ENCODE assay signal across 15 cellular contexts in genomic region chr2:217937446-217937845, GRCh38.
DNase-seq lines count a peak whose midpoint lies in the region; ATAC-seq and TF ChIP-seq lines count a peak whose summit lies in the region.
"Had no signal": no experiment of that assay in that cellular context is flagged by ENCODE, and none has a peak within 500 bp of the region (broad histone marks: within the 10 kb centered on the region; RNA-seq: fewer than 3 reads in every experiment).

No MANE protein-coding gene starts in this region.

- ATAC-seq in lower lobe of right lung, result no peak
- no peak for ATAC-seq in GM18867 (IDR thresholded peaks at IDR 0.05; ENCODE audit: unreplicated experiment)
- no peak for ATAC-seq in CD8-positive, alpha-beta T cell
- ATAC-seq: activated T-cell treated with anti-CD3 and anti-CD28 coated beads, Interleukin-2, amount 50 U/mL, for 72 hours; stimulated activated naive B cell treated with anti-CD40 and anti-IgM and Interleukin-4, amounts not matched to agents 10 μg/mL and 1 μg/mL and 100 μg/mL, for 72 hours had no signal

- peaks cover 14% of the 10 kb centered on the region for H3K27me3 Mint-ChIP-seq in CD8-positive, alpha-beta T cell (ENCODE audit: low read depth)
- H3K27me3 Mint-ChIP-seq in activated CD4-positive, alpha-beta T cell treated with anti-CD3 and anti-CD28 coated beads, Interleukin-2, amount 10 ng/mL, durations not matched to agents 24 days and 14 days, result peaks cover 17% of the 10 kb centered on the region

- H3K27ac ChIP-seq in Peyer's patch, result peak overlapping the region; percentile 22 to 92 (median 74)
- H3K27ac ChIP-seq in dorsolateral prefrontal cortex, result peak overlapping the region in 40 of 59 donors; percentile 3 to 84 (median 54)
- H3K27ac ChIP-seq in lower lobe of right lung, result peak overlapping the region; percentile 92
- peak overlapping the region; percentile 99 for H3K27ac ChIP-seq in subcutaneous abdominal adipose tissue (ENCODE audit: low read depth, low read length)
- H3K27ac ChIP-seq in CD8-positive, alpha-beta T cell (ENCODE audit: low read depth, low read length), result no peak overlapping the region
- H3K27ac ChIP-seq: KMS-11 had no signal

- peaks cover 0 to 67% (median 0%) of the 10 kb centered on the region in 4 donors for H3K4me1 ChIP-seq in Peyer's patch
- peaks cover 96% of the 10 kb centered on the region for H3K4me1 ChIP-seq in lower lobe of right lung
- H3K4me1 ChIP-seq in subcutaneous abdominal adipose tissue (ENCODE audit: control insufficient read depth in 5 of 5, insufficient read depth in 5 of 5, low read length in 5 of 5), result peaks cover 54 to 100% (median 100%) of the 10 kb centered on the region in 5 donors
- no peaks in the 10 kb centered on the region for H3K4me1 ChIP-seq in CD8-positive, alpha-beta T cell (ENCODE audit: insufficient read depth, low read length)

- POLR2A ChIA-PET in CD8-positive, alpha-beta T cell (lab: Charles Lee), result no interaction called here

- H3K9me3 Mint-ChIP-seq in CD8-positive, alpha-beta T cell, result no peaks in the 10 kb centered on the region
- no peaks in the 10 kb centered on the region for H3K9me3 Mint-ChIP-seq in activated CD4-positive, alpha-beta T cell treated with anti-CD3 and anti-CD28 coated beads, Interleukin-2, amount 10 ng/mL, durations not matched to agents 24 days and 14 days
- H3K9me3 Mint-ChIP-seq: activated B cell treated with CpG ODN at 0.5 μM for 24 hours; activated T-cell treated with anti-CD3 and anti-CD28 coated beads, Interleukin-2, amount 50 U/mL, for 72 hours; CD4-positive, alpha-beta memory T cell; stimulated activated naive B cell treated with anti-CD40 and anti-IgM and Interleukin-4, amounts not matched to agents 10 μg/mL and 1 μg/mL and 100 μg/mL, for 72 hours had no signal

- H3K9ac ChIP-seq in subcutaneous abdominal adipose tissue (ENCODE audit: low read length in 5 of 5), result peak overlapping the region; percentile 46 to 77 (median 53)
- H3K9ac ChIP-seq: KMS-11 had no signal

- H3K36me3 ChIP-seq in Peyer's patch, result no peaks in the 10 kb centered on the region
- H3K36me3 ChIP-seq in lower lobe of right lung, result peaks cover 13% of the 10 kb centered on the region
- H3K36me3 ChIP-seq in subcutaneous abdominal adipose tissue (ENCODE audit: control insufficient read depth in 5 of 5, insufficient read depth in 5 of 5, low read length in 5 of 5), result peaks cover 2 to 49% (median 9%) of the 10 kb centered on the region in 5 donors
- no peaks in the 10 kb centered on the region for H3K36me3 ChIP-seq in CD8-positive, alpha-beta T cell (ENCODE audit: insufficient read depth, low read length)

- DNase-seq in Peyer's patch, result no peak
- no peak for DNase-seq in dorsolateral prefrontal cortex
- peak; percentile 57 for DNase-seq in lower lobe of right lung
- DNase-seq in T1000 (lab: John Stamatoyannopoulos, UW), result no peak
- DNase-seq in CD8-positive, alpha-beta T cell, result no peak
- no peak for DNase-seq in activated CD4-positive, alpha-beta T cell treated with anti-CD3 and anti-CD28 coated beads, Interleukin-2, amount 10 ng/mL, durations not matched to agents 24 days and 14 days
- DNase-seq: activated B cell treated with CpG ODN at 0.5 μM for 24 hours; activated T-cell treated with anti-CD3 and anti-CD28 coated beads, Interleukin-2, amount 50 U/mL, for 72 hours; CD4-positive, alpha-beta memory T cell; HCEC 1CT; NCI-H2081 treated with DMSO at 0.1 percent for 48 hours; stimulated activated naive B cell treated with anti-CD40 and anti-IgM and Interleukin-4, amounts not matched to agents 10 μg/mL and 1 μg/mL and 100 μg/mL, for 72 hours had no signal

- TF ChIP-seq CTCF in Peyer's patch (IDR thresholded peaks at IDR 0.05), result no peak
- TF ChIP-seq CTCF in dorsolateral prefrontal cortex (IDR thresholded peaks at IDR 0.05 in 54 of 56, conservative IDR thresholded peaks at IDR 0.05 in 2 of 56; ENCODE audit: low read depth in 1 of 56, partially characterized antibody in 56 of 56), result no peak
- no peak for TF ChIP-seq CTCF in lower lobe of right lung (IDR thresholded peaks at IDR 0.05)
- no peak for TF ChIP-seq CTCF in CD8-positive, alpha-beta T cell (IDR thresholded peaks at IDR 0.05)

- intact Hi-C loops in dorsolateral prefrontal cortex (cut with DNase I) (loop anchor here (5.0 to 10.0 kb wide), 2 partner anchors 47 to 150 kb away; no protein-coding TSS in a partner anchor), lower lobe of right lung (cut with DNase I) (no loop called here)
- intact Hi-C loops in CD8-positive, alpha-beta T cell (cut with DNase I, micrococcal nuclease), result no loop called here
- intact Hi-C loops in activated CD4-positive, alpha-beta T cell treated with anti-CD3 and anti-CD28 coated beads, Interleukin-2, amount 10 ng/mL, durations not matched to agents 24 days and 14 days (cut with micrococcal nuclease), result no loop called here

- H3K4me3 Mint-ChIP-seq in CD8-positive, alpha-beta T cell, result no peak overlapping the region
- no peak overlapping the region for H3K4me3 Mint-ChIP-seq in activated CD4-positive, alpha-beta T cell treated with anti-CD3 and anti-CD28 coated beads, Interleukin-2, amount 10 ng/mL, durations not matched to agents 24 days and 14 days
- H3K4me3 Mint-ChIP-seq: activated B cell treated with CpG ODN at 0.5 μM for 24 hours; activated T-cell treated with anti-CD3 and anti-CD28 coated beads, Interleukin-2, amount 50 U/mL, for 72 hours; CD4-positive, alpha-beta memory T cell; stimulated activated naive B cell treated with anti-CD40 and anti-IgM and Interleukin-4, amounts not matched to agents 10 μg/mL and 1 μg/mL and 100 μg/mL, for 72 hours had no signal

- H3K9me3 ChIP-seq in Peyer's patch (no peaks in the 10 kb centered on the region), lower lobe of right lung (no peaks in the 10 kb centered on the region), subcutaneous abdominal adipose tissue (ENCODE audit: control insufficient read depth in 5 of 5, low read length in 5 of 5) (no peaks in the 10 kb centered on the region)
- H3K9me3 ChIP-seq in CD8-positive, alpha-beta T cell (ENCODE audit: low read length), result no peaks in the 10 kb centered on the region

- no peaks in the 10 kb centered on the region for H3K36me3 Mint-ChIP-seq in CD8-positive, alpha-beta T cell
- H3K36me3 Mint-ChIP-seq in activated CD4-positive, alpha-beta T cell treated with anti-CD3 and anti-CD28 coated beads, Interleukin-2, amount 10 ng/mL, durations not matched to agents 24 days and 14 days (ENCODE audit: low read depth), result no peaks in the 10 kb centered on the region
- H3K36me3 Mint-ChIP-seq: CD4-positive, alpha-beta memory T cell; stimulated activated naive B cell treated with anti-CD40 and anti-IgM and Interleukin-4, amounts not matched to agents 10 μg/mL and 1 μg/mL and 100 μg/mL, for 72 hours had no signal

- CTCF ChIA-PET in CD8-positive, alpha-beta T cell (lab: Charles Lee), result no interaction called here

- H3K4me1 Mint-ChIP-seq in CD8-positive, alpha-beta T cell (ENCODE audit: low read depth), result no peaks in the 10 kb centered on the region
- H3K4me1 Mint-ChIP-seq in activated CD4-positive, alpha-beta T cell treated with anti-CD3 and anti-CD28 coated beads, Interleukin-2, amount 10 ng/mL, durations not matched to agents 24 days and 14 days, result peaks cover 5% of the 10 kb centered on the region
- H3K4me1 Mint-ChIP-seq: CD4-positive, alpha-beta memory T cell had no signal

- no peak for TF ChIP-seq POLR2A in Peyer's patch (IDR thresholded peaks at IDR 0.05)

- H3K27ac Mint-ChIP-seq in CD8-positive, alpha-beta T cell, result no peak overlapping the region
- no peak overlapping the region for H3K27ac Mint-ChIP-seq in activated CD4-positive, alpha-beta T cell treated with anti-CD3 and anti-CD28 coated beads, Interleukin-2, amount 10 ng/mL, durations not matched to agents 24 days and 14 days
- H3K27ac Mint-ChIP-seq: activated B cell treated with CpG ODN at 0.5 μM for 24 hours; activated T-cell treated with anti-CD3 and anti-CD28 coated beads, Interleukin-2, amount 50 U/mL, for 72 hours; CD4-positive, alpha-beta memory T cell; stimulated activated naive B cell treated with anti-CD40 and anti-IgM and Interleukin-4, amounts not matched to agents 10 μg/mL and 1 μg/mL and 100 μg/mL, for 72 hours had no signal

- H3K4me3 ChIP-seq in Peyer's patch, result peak overlapping the region in 1 of 4 donors; percentile 67
- peak overlapping the region in 23 of 59 donors; percentile 4 to 81 (median 22) for H3K4me3 ChIP-seq in dorsolateral prefrontal cortex
- H3K4me3 ChIP-seq in lower lobe of right lung, result peak overlapping the region; percentile 40
- peak overlapping the region; percentile 44 to 99 (median 72) for H3K4me3 ChIP-seq in subcutaneous abdominal adipose tissue (ENCODE audit: low read depth in 1 of 5, low read length in 5 of 5)
- H3K4me3 ChIP-seq in CD8-positive, alpha-beta T cell (ENCODE audit: low read depth, low read length), result no peak overlapping the region

- H3K27me3 ChIP-seq in Peyer's patch (no peaks in the 10 kb centered on the region), dorsolateral prefrontal cortex (no peaks in the 10 kb centered on the region), lower lobe of right lung (ENCODE audit: low read depth) (no peaks in the 10 kb centered on the region), subcutaneous abdominal adipose tissue (ENCODE audit: control insufficient read depth in 5 of 5, insufficient read depth in 4 of 5, low read length in 5 of 5) (no peaks in the 10 kb centered on the region)
- no peaks in the 10 kb centered on the region for H3K27me3 ChIP-seq in CD8-positive, alpha-beta T cell (ENCODE audit: insufficient read depth, low read length)

Comparison
In these comparisons a context has a peak if more than half of its experiments do, and no peak if none do; other contexts are left out.
1. intact Hi-C loops: an anchor here in dorsolateral prefrontal cortex (5.0 to 10.0 kb wide); none called in lower lobe of right lung, CD8-positive, alpha-beta T cell and activated CD4-positive, alpha-beta T cell treated with anti-CD3 and anti-CD28 coated beads, Interleukin-2, amount 10 ng/mL, durations not matched to agents 24 days and 14 days.